ENCODE assay signal across 27 cellular contexts in genomic region chr2:238669046-238669445, GRCh38.
"Had no signal": no experiment of that assay in that cellular context is flagged by ENCODE, and none has a peak within 500 bp of the region (broad histone marks: within the 10 kb centered on the region; RNA-seq: fewer than 3 reads in every experiment).

No MANE protein-coding gene starts in this region.

- H3K9me3 ChIP-seq: adrenal gland had no signal

- H3K4me3 ChIP-seq: adrenal gland, ascending aorta, esophagus muscularis mucosa had no signal

- H3K4me1 ChIP-seq: adrenal gland, ascending aorta, esophagus muscularis mucosa had no signal

- H3K27ac ChIP-seq: adrenal gland, ascending aorta, brain microvascular endothelial cell, esophagus muscularis mucosa, VCaP had no signal

- H3K36me3 ChIP-seq: adrenal gland, ascending aorta, brain microvascular endothelial cell, esophagus muscularis mucosa had no signal

- H3K4me1 Mint-ChIP-seq: activated naive CD4-positive, alpha-beta T cell treated with anti-CD3 and anti-CD28 coated beads, Interleukin-2, amount 50 U/mL, for 24 hours had no signal

- H3K4me3 Mint-ChIP-seq: activated B cell treated with CpG ODN at 0.5 μM for 24 hours; activated CD8-positive, alpha-beta T cell treated with anti-CD3 and anti-CD28 coated beads for 36 hours; activated naive CD4-positive, alpha-beta T cell treated with anti-CD3 and anti-CD28 coated beads for 36 hours; activated naive CD4-positive, alpha-beta T cell treated with anti-CD3 and anti-CD28 coated beads, Interleukin-2, amount 50 U/mL, for 24 hours; activated naive CD8-positive, alpha-beta T cell treated with anti-CD3 and anti-CD28 coated beads for 36 hours; activated naive CD8-positive, alpha-beta T cell treated with anti-CD3 and anti-CD28 coated beads, Interleukin-2, amount 50 U/mL, for 24 hours; activated T-helper 1 cell treated with anti-CD3 and anti-CD28 coated beads, Interleukin-12 subunit alpha, Interleukin-12 subunit beta, Interleukin-2, Interleukin-4 antibody, amounts not matched to agents 30 ng/mL and 10 ng/mL and 1 ng/mL, durations not matched to agents 14 hours and 24 hours and 36 hours; effector memory CD8-positive, alpha-beta T cell had no signal

- H3K27me3 ChIP-seq: adrenal gland, ascending aorta, brain microvascular endothelial cell, esophagus muscularis mucosa had no signal

- DNase-seq: activated B cell treated with CpG ODN at 0.5 μM for 24 hours; activated CD4-positive, alpha-beta T cell treated with anti-CD3 and anti-CD28 coated beads for 48 hours; activated CD4-positive, alpha-beta T cell treated with anti-CD3 and anti-CD28 coated beads, Interleukin-2, amount 50 U/mL, for 1 hour; activated CD4-positive, alpha-beta T cell treated with anti-CD3 and anti-CD28 coated beads, Interleukin-2, amount 50 U/mL, for 48 hours; activated CD8-positive, alpha-beta T cell treated with anti-CD3 and anti-CD28 coated beads for 36 hours; activated effector memory CD4-positive, alpha-beta T cell treated with anti-CD3 and anti-CD28 coated beads, Interleukin-2, amount 50 U/mL, for 16 hours; activated naive CD4-positive, alpha-beta T cell treated with anti-CD3 and anti-CD28 coated beads for 36 hours; activated naive CD8-positive, alpha-beta T cell treated with anti-CD3 and anti-CD28 coated beads for 36 hours; activated naive CD8-positive, alpha-beta T cell treated with anti-CD3 and anti-CD28 coated beads, Interleukin-2, amount 50 U/mL, for 24 hours; activated T-cell treated with anti-CD3 and anti-CD28 coated beads, Interleukin-2, amount 50 U/mL, for 48 hours; adrenal gland; brain microvascular endothelial cell; caudate nucleus; cortex of kidney; dermis blood vessel endothelial cell; effector CD4-positive, alpha-beta T cell; effector memory CD8-positive, alpha-beta T cell; erythroblast; head of caudate nucleus; T-helper 2 cell had no signal

- H3K9me3 Mint-ChIP-seq: effector memory CD8-positive, alpha-beta T cell had no signal

- H3K27ac Mint-ChIP-seq: activated B cell treated with CpG ODN at 0.5 μM for 24 hours; activated CD8-positive, alpha-beta T cell treated with anti-CD3 and anti-CD28 coated beads for 36 hours; activated naive CD4-positive, alpha-beta T cell treated with anti-CD3 and anti-CD28 coated beads for 36 hours; activated naive CD4-positive, alpha-beta T cell treated with anti-CD3 and anti-CD28 coated beads, Interleukin-2, amount 50 U/mL, for 24 hours; activated naive CD8-positive, alpha-beta T cell treated with anti-CD3 and anti-CD28 coated beads, Interleukin-2, amount 50 U/mL, for 24 hours; activated T-helper 2 cell treated with anti-CD3 and anti-CD28 coated beads, Interferon-gamma antibody, Interleukin-2, Interleukin-4, amounts not matched to agents 10 μg/mL and 5 μg/mL and 100 μg/mL, durations not matched to agents 14 hours and 24 hours and 36 hours; effector memory CD8-positive, alpha-beta T cell had no signal

- H3K36me3 Mint-ChIP-seq: activated naive CD4-positive, alpha-beta T cell treated with anti-CD3 and anti-CD28 coated beads, Interleukin-2, amount 50 U/mL, for 24 hours had no signal

- ATAC-seq: activated CD4-positive, CD25-positive, alpha-beta regulatory T cell treated with anti-CD3 and anti-CD28 coated beads, Interleukin-2, amount 50 U/mL, for 24 hours; activated CD8-positive, alpha-beta T cell treated with anti-CD3 and anti-CD28 coated beads for 36 hours; activated naive CD8-positive, alpha-beta T cell treated with anti-CD3 and anti-CD28 coated beads, Interleukin-2, amount 50 U/mL, for 24 hours; effector memory CD8-positive, alpha-beta T cell had no signal
